8 cellular contexts compared by ENCODE assay signal in genomic region chr14:77028384-77029246, GRCh38. TPM values are rescaled to one million over a fixed set of nuclear protein-coding genes. Genes with fewer than 3 reads are reported as not detected.
DNase-seq lines count a peak whose midpoint lies in the region; ATAC-seq and TF ChIP-seq lines count a peak whose summit lies in the region.

Gene IRF2BPL, minus strand, starts transcription at chr14:77028708. Its CDS starts 916 bp downstream, at chr14:77027792.

- H3K4me3 Mint-ChIP-seq in central memory CD8-positive, alpha-beta T cell: peak within 1 kb of the TSS; percentile 85

- H3K27me3 Mint-ChIP-seq in central memory CD8-positive, alpha-beta T cell: no peaks in the 10 kb centered on the region

- peaks cover 39% of the 10 kb centered on the region for H3K36me3 Mint-ChIP-seq in central memory CD8-positive, alpha-beta T cell (ENCODE audit: insufficient read depth)

- H3K4me1 Mint-ChIP-seq in central memory CD8-positive, alpha-beta T cell: peaks cover 45% of the 10 kb centered on the region

- DNase-seq in Ammon's horn (ENCODE audit: low spot score) (peak; percentile 98), NCI-H460 (ENCODE audit: extremely low read depth, low read depth) (peak; percentile 98), islet precursor cell (peak; percentile 100)
- DNase-seq in central memory CD8-positive, alpha-beta T cell (ENCODE audit: low spot score in 2 of 2): peak; percentile 83 to 90
- peak; percentile 91 to 92 (median 92) for DNase-seq in stimulated activated CD4-positive, alpha-beta T cell treated with anti-CD3 and anti-CD28 coated beads, Interleukin-12 subunit alpha, Interleukin-12 subunit beta, amount 100 ng/mL, for 48 hours (ENCODE audit: low read depth in 2 of 3, low spot score in 1 of 3)

- ATAC-seq in HG03432 (IDR thresholded peaks at IDR 0.05; ENCODE audit: unreplicated experiment): peak; percentile 77
- ATAC-seq in activated CD4-positive, CD25-positive, alpha-beta regulatory T cell treated with anti-CD3 and anti-CD28 coated beads, Interleukin-2, amount 50 U/mL, for 24 hours: peak; percentile 71 to 72
- ATAC-seq in central memory CD8-positive, alpha-beta T cell (replicated peaks; ENCODE audit: extremely low read depth, poor library complexity, severe bottlenecking): peak; percentile 66

- H3K27ac Mint-ChIP-seq in central memory CD8-positive, alpha-beta T cell (ENCODE audit: low read depth): peak within 1 kb of the TSS; percentile 91

- H3K9me3 Mint-ChIP-seq in central memory CD8-positive, alpha-beta T cell: no peaks in the 10 kb centered on the region

- peak; percentile 91 for TF ChIP-seq POLR2A in GM19193 (IDR thresholded peaks at IDR 0.05; ENCODE audit: extremely low read depth, insufficient read depth, insufficient read length)

RNA-seq across cellular contexts. Expression of gene IRF2BPL, which starts in this region (rescaled TPM):
- 31.5 and 36.7 TPM in 2 replicates for total RNA-seq in NCI-H460 (2014; rRNA removed; shearing (Covaris generic))
- 6.9 and 8.7 TPM in 2 replicates for polyA plus RNA-seq in NCI-H460 (2014; cell fraction: nucleus; rRNA removed)

Comparison
In these comparisons a context has a peak if more than half of its experiments do, and no peak if none do; other contexts are left out.
1. Peak in every context shown above with its lines: DNase-seq and ATAC-seq.